ENCODE assay signal across 11 cellular contexts in the genomic region with DNA sequence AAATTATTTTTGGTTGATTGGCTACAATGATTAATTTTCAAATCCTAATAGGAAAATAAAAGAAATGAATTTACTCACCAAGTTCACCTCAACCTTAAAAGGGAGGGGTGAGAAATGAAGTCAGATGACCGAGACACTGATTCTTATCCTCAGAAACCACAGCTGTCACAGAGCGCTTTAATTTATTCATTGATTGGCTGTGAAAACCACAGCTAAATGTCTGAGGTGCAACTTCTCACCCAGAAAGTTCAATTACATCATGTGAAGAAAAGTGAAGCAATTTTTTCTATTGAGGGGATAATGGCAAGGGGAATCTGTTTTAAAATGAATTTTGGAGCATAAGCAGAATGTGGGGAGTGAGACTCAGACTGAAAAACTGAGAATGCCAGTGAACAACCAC.
DNase-seq lines count a peak whose midpoint lies in the region; ATAC-seq and TF ChIP-seq lines count a peak whose summit lies in the region.
"Had no signal": no experiment of that assay in that cellular context is flagged by ENCODE, and none has a peak within 500 bp of the region (broad histone marks: within the 10 kb centered on the region; RNA-seq: fewer than 3 reads in every experiment).

No MANE protein-coding gene starts in this region.

- H2AFZ ChIP-seq in MM.1S (ENCODE audit: low read length): no peak overlapping the region

- no peaks in the 10 kb centered on the region for H3K9me2 ChIP-seq in MM.1S (replicated peaks; ENCODE audit: insufficient read depth, low read length)

- no peaks in the 10 kb centered on the region for H3K9me3 Mint-ChIP-seq in activated CD8-positive, alpha-beta T cell treated with anti-CD3 and anti-CD28 coated beads for 36 hours
- H3K9me3 Mint-ChIP-seq in activated CD8-positive, alpha-beta T cell treated with anti-CD3 and anti-CD28 coated beads, Interleukin-2, amount 10 ng/mL, durations not matched to agents 7 days and 5 days (ENCODE audit: insufficient read depth): no peaks in the 10 kb centered on the region
- peaks cover 6% of the 10 kb centered on the region for H3K9me3 Mint-ChIP-seq in central memory CD8-positive, alpha-beta T cell

- H3K9me3 ChIP-seq in MM.1S (replicated peaks; ENCODE audit: insufficient read depth, low read length): no peaks in the 10 kb centered on the region

- no peak for TF ChIP-seq CTCF in activated CD8-positive, alpha-beta T cell treated with anti-CD3 and anti-CD28 coated beads for 36 hours (IDR thresholded peaks at IDR 0.05)
- no peak for TF ChIP-seq CTCF in MM.1S (IDR thresholded peaks at IDR 0.05; ENCODE audit: low read length)

- H3K79me2 ChIP-seq in MM.1S (ENCODE audit: low read length): no peaks in the 10 kb centered on the region

- POLR2A ChIA-PET in activated CD8-positive, alpha-beta T cell treated with anti-CD3 and anti-CD28 coated beads for 36 hours (lab: Charles Lee): no interaction called here
- POLR2A ChIA-PET in activated CD8-positive, alpha-beta T cell treated with anti-CD3 and anti-CD28 coated beads, Interleukin-2, amount 10 ng/mL, durations not matched to agents 7 days and 5 days (lab: Charles Lee): no interaction called here

- intact Hi-C loops in activated CD8-positive, alpha-beta T cell treated with anti-CD3 and anti-CD28 coated beads for 36 hours (cut with micrococcal nuclease): loop anchor here (10.0 kb wide), 1 partner anchor 130 kb away; the partner anchor contains the start of gene RNF152

- no peaks in the 10 kb centered on the region for H3K36me3 ChIP-seq in MM.1S (replicated peaks; ENCODE audit: insufficient read depth, low read length)
- H3K36me3 ChIP-seq in H7 (replicated peaks; ENCODE audit: control insufficient read depth, insufficient read depth, low read length): no peaks in the 10 kb centered on the region
- H3K36me3 ChIP-seq: WERI-Rb-1 had no signal

- no peak overlapping the region for H3K4me2 ChIP-seq in MM.1S (ENCODE audit: low read depth, low read length)

- H4K20me1 ChIP-seq in MM.1S (ENCODE audit: insufficient read depth, low read length): no peaks in the 10 kb centered on the region

- CTCF ChIA-PET in activated CD8-positive, alpha-beta T cell treated with anti-CD3 and anti-CD28 coated beads for 36 hours (lab: Charles Lee): no interaction called here
- CTCF ChIA-PET in activated CD8-positive, alpha-beta T cell treated with anti-CD3 and anti-CD28 coated beads, Interleukin-2, amount 10 ng/mL, durations not matched to agents 7 days and 5 days (lab: Charles Lee): no interaction called here

- no peaks in the 10 kb centered on the region for H3K36me3 Mint-ChIP-seq in activated CD8-positive, alpha-beta T cell treated with anti-CD3 and anti-CD28 coated beads for 36 hours (ENCODE audit: low read depth)
- H3K36me3 Mint-ChIP-seq in activated CD8-positive, alpha-beta T cell treated with anti-CD3 and anti-CD28 coated beads, Interleukin-2, amount 10 ng/mL, durations not matched to agents 7 days and 5 days (ENCODE audit: low read depth): no peaks in the 10 kb centered on the region
- peaks cover 1% of the 10 kb centered on the region for H3K36me3 Mint-ChIP-seq in central memory CD8-positive, alpha-beta T cell (ENCODE audit: insufficient read depth)

- H3K27ac Mint-ChIP-seq in activated CD8-positive, alpha-beta T cell treated with anti-CD3 and anti-CD28 coated beads for 36 hours: no peak overlapping the region
- no peak overlapping the region for H3K27ac Mint-ChIP-seq in activated CD8-positive, alpha-beta T cell treated with anti-CD3 and anti-CD28 coated beads, Interleukin-2, amount 10 ng/mL, durations not matched to agents 7 days and 5 days
- H3K27ac Mint-ChIP-seq in central memory CD8-positive, alpha-beta T cell (ENCODE audit: low read depth): no peak overlapping the region

- H3K4me3 ChIP-seq in MM.1S (ENCODE audit: low read length): no peak overlapping the region
- H3K4me3 ChIP-seq in H7 (ENCODE audit: insufficient read depth, low read depth, low read length): no peak overlapping the region

- DNase-seq in activated CD8-positive, alpha-beta T cell treated with anti-CD3 and anti-CD28 coated beads for 36 hours: peak; percentile 27
- no peak for DNase-seq in activated CD8-positive, alpha-beta T cell treated with anti-CD3 and anti-CD28 coated beads, Interleukin-2, amount 10 ng/mL, durations not matched to agents 7 days and 5 days
- no peak for DNase-seq in central memory CD8-positive, alpha-beta T cell (ENCODE audit: low spot score in 2 of 2)
- DNase-seq in stimulated activated naive CD8-positive, alpha-beta T cell treated with anti-CD3 and anti-CD28 coated beads, Interleukin-15, Interleukin-2, amounts not matched to agents 100 U/mL and 50 U/mL, for 24 hours: no peak
- DNase-seq in MM.1S: no peak
- no peak for DNase-seq in LoVo (ENCODE audit: low spot score)
- no peak for DNase-seq in H7
- DNase-seq: dermis blood vessel endothelial cell, RPMI8226, WERI-Rb-1 had no signal

- ATAC-seq in activated CD8-positive, alpha-beta T cell treated with anti-CD3 and anti-CD28 coated beads for 36 hours: peak; percentile 76
- ATAC-seq in activated CD8-positive, alpha-beta T cell treated with anti-CD3 and anti-CD28 coated beads, Interleukin-2, amount 10 ng/mL, durations not matched to agents 7 days and 5 days: no peak
- ATAC-seq in HG03565 (IDR thresholded peaks at IDR 0.05; ENCODE audit: unreplicated experiment): peak; percentile 76
- peak; percentile 56 for ATAC-seq in central memory CD8-positive, alpha-beta T cell (replicated peaks; ENCODE audit: extremely low read depth, poor library complexity, severe bottlenecking)
- ATAC-seq in stimulated activated naive CD8-positive, alpha-beta T cell treated with anti-CD3 and anti-CD28 coated beads, Interleukin-15, Interleukin-2, amounts not matched to agents 100 U/mL and 50 U/mL, for 24 hours: peak; percentile 83

- H3K4me1 Mint-ChIP-seq in activated CD8-positive, alpha-beta T cell treated with anti-CD3 and anti-CD28 coated beads for 36 hours (ENCODE audit: low read depth): peaks cover 15% of the 10 kb centered on the region
- peaks cover 4% of the 10 kb centered on the region for H3K4me1 Mint-ChIP-seq in activated CD8-positive, alpha-beta T cell treated with anti-CD3 and anti-CD28 coated beads, Interleukin-2, amount 10 ng/mL, durations not matched to agents 7 days and 5 days (ENCODE audit: low read depth)
- peaks cover 18% of the 10 kb centered on the region for H3K4me1 Mint-ChIP-seq in central memory CD8-positive, alpha-beta T cell

- no peaks in the 10 kb centered on the region for H3K4me1 ChIP-seq in MM.1S (ENCODE audit: low read length)

- no peak overlapping the region for H3K27ac ChIP-seq in MM.1S (ENCODE audit: low read length)
- H3K27ac ChIP-seq: WERI-Rb-1 had no signal

- no peaks in the 10 kb centered on the region for H3K27me3 ChIP-seq in MM.1S (replicated peaks; ENCODE audit: insufficient read depth, low read length)
- H3K27me3 ChIP-seq in H7 (ENCODE audit: control insufficient read depth, insufficient read depth, low read length): no peaks in the 10 kb centered on the region

- H3K27me3 Mint-ChIP-seq in activated CD8-positive, alpha-beta T cell treated with anti-CD3 and anti-CD28 coated beads for 36 hours: peaks cover 30% of the 10 kb centered on the region
- peaks cover 13% of the 10 kb centered on the region for H3K27me3 Mint-ChIP-seq in activated CD8-positive, alpha-beta T cell treated with anti-CD3 and anti-CD28 coated beads, Interleukin-2, amount 10 ng/mL, durations not matched to agents 7 days and 5 days (ENCODE audit: low read depth)
- peaks cover 28% of the 10 kb centered on the region for H3K27me3 Mint-ChIP-seq in central memory CD8-positive, alpha-beta T cell

- H3K9ac ChIP-seq in MM.1S (ENCODE audit: low read length): no peak overlapping the region

- H3K4me3 Mint-ChIP-seq in activated CD8-positive, alpha-beta T cell treated with anti-CD3 and anti-CD28 coated beads for 36 hours: no peak overlapping the region
- no peak overlapping the region for H3K4me3 Mint-ChIP-seq in activated CD8-positive, alpha-beta T cell treated with anti-CD3 and anti-CD28 coated beads, Interleukin-2, amount 10 ng/mL, durations not matched to agents 7 days and 5 days
- no peak overlapping the region for H3K4me3 Mint-ChIP-seq in central memory CD8-positive, alpha-beta T cell

- H3F3A ChIP-seq in MM.1S (ENCODE audit: insufficient read depth, low read length): no peaks in the 10 kb centered on the region
